12 cellular contexts compared by ENCODE assay signal in the genomic region with DNA sequence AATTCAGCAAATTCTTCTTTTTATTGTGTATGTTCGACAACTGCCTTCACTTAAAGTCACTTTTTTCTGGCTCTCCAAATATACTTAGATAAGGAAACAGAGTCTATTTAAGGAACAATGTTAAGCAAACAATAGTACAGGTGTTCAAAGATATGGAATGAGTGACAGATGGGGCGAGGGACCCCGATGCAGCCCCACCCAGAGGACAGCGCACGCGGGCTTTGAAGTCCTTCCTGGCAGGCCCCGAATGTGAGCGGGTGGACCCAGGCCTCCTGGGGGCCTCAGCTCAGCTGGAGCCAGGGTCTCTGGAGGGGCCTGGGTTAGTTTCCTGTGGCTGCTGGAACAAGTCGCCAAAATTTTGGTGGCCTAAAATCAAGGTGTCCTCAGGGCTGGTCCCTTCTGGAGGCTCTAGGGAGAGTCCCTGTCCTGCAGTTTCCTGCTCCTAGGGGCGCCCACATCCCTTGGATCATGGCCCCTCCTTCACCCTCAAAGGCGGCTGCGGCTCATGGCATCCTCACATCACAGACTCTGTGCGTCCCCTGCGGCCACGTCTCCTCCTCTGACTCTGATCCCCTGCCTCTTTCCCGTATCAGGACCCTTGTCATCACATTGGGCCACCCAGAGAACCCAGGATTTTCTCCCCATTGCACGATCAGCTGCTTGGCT.
"Had no signal": no experiment of that assay in that cellular context is flagged by ENCODE, and none has a peak within 500 bp of the region (broad histone marks: within the 10 kb centered on the region; RNA-seq: fewer than 3 reads in every experiment).

No MANE protein-coding gene starts in this region.

- H3K27ac Mint-ChIP-seq: activated T-cell treated with anti-CD3 and anti-CD28 coated beads, Interleukin-2, amount 50 U/mL, for 24 hours; naive thymus-derived CD4-positive, alpha-beta T cell; T-helper 17 cell had no signal

- H3K27me3 ChIP-seq: breast epithelium, esophagus muscularis mucosa, sigmoid colon, testis had no signal

- H3K27me3 Mint-ChIP-seq: activated T-cell treated with anti-CD3 and anti-CD28 coated beads, Interleukin-2, amount 50 U/mL, for 24 hours; naive thymus-derived CD4-positive, alpha-beta T cell; progenitor cell of endocrine pancreas; stimulated activated naive CD8-positive, alpha-beta T cell treated with anti-CD3 and anti-CD28 coated beads, Interleukin-15, amount 100 ng/mL, for 72 hours; T-helper 17 cell had no signal

- H3K36me3 Mint-ChIP-seq: activated naive CD4-positive, alpha-beta T cell treated with anti-CD3 and anti-CD28 coated beads, Interleukin-2, amount 50 U/mL, for 72 hours had no signal

- H3K4me3 Mint-ChIP-seq: activated T-cell treated with anti-CD3 and anti-CD28 coated beads, Interleukin-2, amount 50 U/mL, for 24 hours; naive thymus-derived CD4-positive, alpha-beta T cell; stimulated activated naive CD8-positive, alpha-beta T cell treated with anti-CD3 and anti-CD28 coated beads, Interleukin-15, amount 100 ng/mL, for 72 hours; T-helper 17 cell had no signal

- H3K36me3 ChIP-seq: breast epithelium, esophagus muscularis mucosa, sigmoid colon had no signal

- H3K9me3 ChIP-seq: breast epithelium, esophagus muscularis mucosa, sigmoid colon, testis had no signal

- H3K4me1 Mint-ChIP-seq: stimulated activated naive CD8-positive, alpha-beta T cell treated with anti-CD3 and anti-CD28 coated beads, Interleukin-15, amount 100 ng/mL, for 72 hours had no signal

- H3K4me3 ChIP-seq: breast epithelium, esophagus muscularis mucosa, sigmoid colon, testis had no signal

- H3K9me3 Mint-ChIP-seq: activated naive CD4-positive, alpha-beta T cell treated with anti-CD3 and anti-CD28 coated beads, Interleukin-2, amount 50 U/mL, for 72 hours; activated T-cell treated with anti-CD3 and anti-CD28 coated beads, Interleukin-2, amount 50 U/mL, for 24 hours; naive thymus-derived CD4-positive, alpha-beta T cell; stimulated activated naive CD8-positive, alpha-beta T cell treated with anti-CD3 and anti-CD28 coated beads, Interleukin-15, amount 100 ng/mL, for 72 hours had no signal

- H3K4me1 ChIP-seq: breast epithelium had no signal

- ATAC-seq: naive thymus-derived CD4-positive, alpha-beta T cell; T-helper 17 cell had no signal

- DNase-seq: activated effector memory CD4-positive, alpha-beta T cell treated with Interleukin-2 at 50 U/mL for 16 hours; activated T-cell treated with anti-CD3 and anti-CD28 coated beads, Interleukin-2, amount 50 U/mL, for 24 hours; naive thymus-derived CD4-positive, alpha-beta T cell; stimulated activated CD4-positive, alpha-beta T cell treated with anti-CD3 and anti-CD28 coated beads, Interleukin-4, amount 100 ng/mL, for 1 hour; stimulated activated naive CD8-positive, alpha-beta T cell treated with anti-CD3 and anti-CD28 coated beads, Interleukin-15, amount 100 ng/mL, for 72 hours; T-helper 17 cell; testis had no signal
